In genomic region chr14:39174560-39175444, GRCh38 we compare ENCODE assay signal across 1 cellular context.
TF ChIP-seq lines count a peak whose summit lies in the region.

PNN (plus strand) TSS chr14:39175254; CDS start chr14:39175280, 26 bp downstream.

TF ChIP-seq in HepG2, 621 proteins besides CTCF, POLR2A, EP300 and RAD21 (continued from another document and continues in another):
- TF ChIP-seq LRRFIP1 (CRISPR knock-in tag; conservative IDR thresholded peaks at IDR 0.05), result peak; percentile 87; the same call in 1 of the 2 replicates
- peak; percentile 82; the same call in 1 of the 2 replicates for TF ChIP-seq HES4 (CRISPR knock-in tag; IDR thresholded peaks at IDR 0.05; ENCODE audit: borderline replicate concordance)
- TF ChIP-seq SMC3 (IDR thresholded peaks at IDR 0.05; ENCODE audit: low read length), result no peak; the same call in 1 of the 2 replicates
- TF ChIP-seq, protein P1, sequence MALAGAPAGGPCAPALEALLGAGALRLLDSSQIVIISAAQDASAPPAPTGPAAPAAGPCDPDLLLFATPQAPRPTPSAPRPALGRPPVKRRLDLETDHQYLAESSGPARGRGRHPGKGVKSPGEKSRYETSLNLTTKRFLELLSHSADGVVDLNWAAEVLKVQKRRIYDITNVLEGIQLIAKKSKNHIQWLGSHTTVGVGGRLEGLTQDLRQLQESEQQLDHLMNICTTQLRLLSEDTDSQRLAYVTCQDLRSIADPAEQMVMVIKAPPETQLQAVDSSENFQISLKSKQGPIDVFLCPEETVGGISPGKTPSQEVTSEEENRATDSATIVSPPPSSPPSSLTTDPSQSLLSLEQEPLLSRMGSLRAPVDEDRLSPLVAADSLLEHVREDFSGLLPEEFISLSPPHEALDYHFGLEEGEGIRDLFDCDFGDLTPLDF (CRISPR knock-in tag; IDR thresholded peaks at IDR 0.05), result peak; percentile 98
- no peak for TF ChIP-seq ZNF30 (CRISPR knock-in tag; IDR thresholded peaks at IDR 0.05)
- peak; percentile 96 for TF ChIP-seq YY1 (IDR thresholded peaks at IDR 0.05; ENCODE audit: insufficient read depth, insufficient replicate concordance, low read depth, low read length)
- TF ChIP-seq ZNF569 (CRISPR knock-in tag; IDR thresholded peaks at IDR 0.05; ENCODE audit: borderline replicate concordance), result peak; percentile 98; the same call in 1 of the 2 replicates
- TF ChIP-seq ATF7-NPFF (CRISPR knock-in tag; IDR thresholded peaks at IDR 0.05; ENCODE audit: low read depth), result peak; percentile 91
- no peak for TF ChIP-seq CENPX (CRISPR knock-in tag; IDR thresholded peaks at IDR 0.05)
- TF ChIP-seq ZNF552 (CRISPR knock-in tag; IDR thresholded peaks at IDR 0.05; ENCODE audit: borderline replicate concordance), result peak; percentile 29; the same call in 1 of the 2 replicates
- peak; percentile 83 for TF ChIP-seq PITX1 (CRISPR knock-in tag; IDR thresholded peaks at IDR 0.05)
- TF ChIP-seq SRSF1 (optimal IDR thresholded peaks at IDR 0.05; ENCODE audit: low read depth, low read length), result peak; percentile 84
- peak; percentile 95 for TF ChIP-seq RFXAP (CRISPR knock-in tag; IDR thresholded peaks at IDR 0.05; ENCODE audit: borderline replicate concordance)
- peak; percentile 18; the same call in 1 of the 2 replicates for TF ChIP-seq DPF2 (CRISPR knock-in tag; IDR thresholded peaks at IDR 0.05; ENCODE audit: borderline replicate concordance, low read depth)
- TF ChIP-seq ZNF33B (CRISPR knock-in tag; IDR thresholded peaks at IDR 0.05), result peak; percentile 98
- TF ChIP-seq ARNTL (CRISPR knock-in tag; IDR thresholded peaks at IDR 0.05), result peak; percentile 48; the same call in 1 of the 2 replicates
- peak; percentile 97; the same call in 1 of the 2 replicates for TF ChIP-seq TIGD3 (CRISPR knock-in tag; IDR thresholded peaks at IDR 0.05; ENCODE audit: borderline replicate concordance)
- TF ChIP-seq CREM (IDR thresholded peaks at IDR 0.05), result peak; percentile 96
- TF ChIP-seq CREM (CRISPR knock-in tag; IDR thresholded peaks at IDR 0.05), result peak; percentile 43; the same call in 1 of the 2 replicates
- peak; percentile 97; the same call in 1 of the 2 replicates for TF ChIP-seq ELF4 (CRISPR knock-in tag; IDR thresholded peaks at IDR 0.05; ENCODE audit: borderline replicate concordance)
- TF ChIP-seq SNAPC2 (CRISPR knock-in tag; IDR thresholded peaks at IDR 0.05), result peak; percentile 83
- TF ChIP-seq SYNCRIP (IDR thresholded peaks at IDR 0.05; ENCODE audit: insufficient read depth, low read depth, low read length), result no peak
- TF ChIP-seq TCF7 (IDR thresholded peaks at IDR 0.05; ENCODE audit: low read depth), result peak; percentile 36; the same call in 1 of the 2 replicates
- 0 out of 2 replicates have a peak, but pooled peaks have one; percentile 84 for TF ChIP-seq ZFAT (CRISPR knock-in tag; conservative IDR thresholded peaks at IDR 0.05)
- peak; percentile 94 for TF ChIP-seq NR2F6 (IDR thresholded peaks at IDR 0.05)
- TF ChIP-seq NR2F6 (CRISPR knock-in tag; IDR thresholded peaks at IDR 0.05), result peak; percentile 95
- TF ChIP-seq ZNF567 (CRISPR knock-in tag; IDR thresholded peaks at IDR 0.05; ENCODE audit: borderline replicate concordance), result peak; percentile 68
- TF ChIP-seq SIX4 (CRISPR knock-in tag; IDR thresholded peaks at IDR 0.05), result no peak; the same call in none of the 2 replicates
- TF ChIP-seq DMAP1 (CRISPR knock-in tag; IDR thresholded peaks at IDR 0.05), result peak; percentile 99
- no peak for TF ChIP-seq ZNF296 (CRISPR knock-in tag; conservative IDR thresholded peaks at IDR 0.05)
- TF ChIP-seq SNAPC5 (CRISPR knock-in tag; IDR thresholded peaks at IDR 0.05; ENCODE audit: borderline replicate concordance), result peak; percentile 90; the same call in 1 of the 2 replicates
- TF ChIP-seq ZNF274 (CRISPR knock-in tag; IDR thresholded peaks at IDR 0.05), result peak; percentile 90
- TF ChIP-seq ZNF780A (CRISPR knock-in tag; IDR thresholded peaks at IDR 0.05), result no peak
- peak; percentile 79 for TF ChIP-seq ZNF263 (CRISPR knock-in tag; IDR thresholded peaks at IDR 0.05)
- peak; percentile 84 for TF ChIP-seq ZBTB7B (CRISPR knock-in tag; IDR thresholded peaks at IDR 0.05)
- TF ChIP-seq ZNF343 (CRISPR knock-in tag; IDR thresholded peaks at IDR 0.05), result peak; percentile 95
- TF ChIP-seq ZNF530 (CRISPR knock-in tag; IDR thresholded peaks at IDR 0.05; ENCODE audit: low read depth), result no peak
- peak; percentile 11 for TF ChIP-seq HMG20B (CRISPR knock-in tag; conservative IDR thresholded peaks at IDR 0.05)
- peak; percentile 92 for TF ChIP-seq ZSCAN30 (CRISPR knock-in tag; IDR thresholded peaks at IDR 0.05)
- TF ChIP-seq ZNF264 (CRISPR knock-in tag; IDR thresholded peaks at IDR 0.05), result 0 out of 2 replicates have a peak, but pooled peaks have one; percentile 61
- peak; percentile 98 for TF ChIP-seq ZNF556 (CRISPR knock-in tag; IDR thresholded peaks at IDR 0.05; ENCODE audit: borderline replicate concordance)
- peak; percentile 98; the same call in 1 of the 2 replicates for TF ChIP-seq ZNF333 (CRISPR knock-in tag; IDR thresholded peaks at IDR 0.05; ENCODE audit: borderline replicate concordance)
- peak; percentile 42; the same call in 1 of the 2 replicates for TF ChIP-seq ZNF142 (CRISPR knock-in tag; IDR thresholded peaks at IDR 0.05)
- peak; percentile 96; the same call in 1 of the 2 replicates for TF ChIP-seq EED (CRISPR knock-in tag; IDR thresholded peaks at IDR 0.05)
- TF ChIP-seq, protein P2, sequence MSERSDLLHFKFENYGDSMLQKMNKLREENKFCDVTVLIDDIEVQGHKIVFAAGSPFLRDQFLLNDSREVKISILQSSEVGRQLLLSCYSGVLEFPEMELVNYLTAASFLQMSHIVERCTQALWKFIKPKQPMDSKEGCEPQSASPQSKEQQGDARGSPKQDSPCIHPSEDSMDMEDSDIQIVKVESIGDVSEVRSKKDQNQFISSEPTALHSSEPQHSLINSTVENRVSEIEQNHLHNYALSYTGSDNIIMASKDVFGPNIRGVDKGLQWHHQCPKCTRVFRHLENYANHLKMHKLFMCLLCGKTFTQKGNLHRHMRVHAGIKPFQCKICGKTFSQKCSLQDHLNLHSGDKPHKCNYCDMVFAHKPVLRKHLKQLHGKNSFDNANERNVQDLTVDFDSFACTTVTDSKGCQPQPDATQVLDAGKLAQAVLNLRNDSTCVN (CRISPR knock-in tag; IDR thresholded peaks at IDR 0.05; ENCODE audit: borderline replicate concordance), result peak; percentile 92
- TF ChIP-seq NR2F1 (CRISPR knock-in tag; IDR thresholded peaks at IDR 0.05), result peak; percentile 87 to 92
- peak; percentile 98 for TF ChIP-seq MEIS1 (CRISPR knock-in tag; IDR thresholded peaks at IDR 0.05; ENCODE audit: borderline replicate concordance)
- peak; percentile 90 for TF ChIP-seq KMT2A (CRISPR knock-in tag; IDR thresholded peaks at IDR 0.05)
- TF ChIP-seq MED13 (CRISPR knock-in tag; IDR thresholded peaks at IDR 0.05), result peak; percentile 77; the same call in 1 of the 2 replicates
- TF ChIP-seq DZIP1 (CRISPR knock-in tag; IDR thresholded peaks at IDR 0.05), result peak; percentile 99; the same call in 1 of the 2 replicates
- no peak for TF ChIP-seq GLMP (CRISPR knock-in tag; IDR thresholded peaks at IDR 0.05; ENCODE audit: borderline replicate concordance)
- peak; percentile 61 for TF ChIP-seq MIER2 (CRISPR knock-in tag; IDR thresholded peaks at IDR 0.05)
- TF ChIP-seq ZNF709 (CRISPR knock-in tag; IDR thresholded peaks at IDR 0.05), result no peak; the same call in none of the 2 replicates
- TF ChIP-seq DNMT1 (CRISPR knock-in tag; IDR thresholded peaks at IDR 0.05), result peak; percentile 80
- peak; percentile 97 for TF ChIP-seq ZNF772 (CRISPR knock-in tag; IDR thresholded peaks at IDR 0.05)
- TF ChIP-seq RBAK (CRISPR knock-in tag; IDR thresholded peaks at IDR 0.05), result no peak
